ENCODE assay signal across 8 cellular contexts in genomic region chr16:2775765-2776499, GRCh38.
DNase-seq lines count a peak whose midpoint lies in the region; ATAC-seq lines count a peak whose summit lies in the region.

No MANE protein-coding gene starts in this region.

- H3K4me3 Mint-ChIP-seq in activated naive CD8-positive, alpha-beta T cell, result peak overlapping the region; percentile 96
- H3K4me3 Mint-ChIP-seq in stimulated activated memory B cell treated with anti-CD40 and anti-IgM and Interleukin-4, amounts not matched to agents 10 μg/mL and 1 μg/mL and 100 μg/mL, for 72 hours, result peak overlapping the region; percentile 91

- H3K9me3 ChIP-seq in HUES48 (ENCODE audit: control insufficient read depth, insufficient read depth, low read length), result no peaks in the 10 kb centered on the region
- H3K9me3 ChIP-seq in iPS-15b (ENCODE audit: control insufficient read depth, insufficient read depth, low read length), result no peaks in the 10 kb centered on the region

- H3K9me3 Mint-ChIP-seq in activated naive CD8-positive, alpha-beta T cell (ENCODE audit: low read depth), result no peaks in the 10 kb centered on the region
- H3K9me3 Mint-ChIP-seq in stimulated activated memory B cell treated with anti-CD40 and anti-IgM and Interleukin-4, amounts not matched to agents 10 μg/mL and 1 μg/mL and 100 μg/mL, for 72 hours, result no peaks in the 10 kb centered on the region

- H3K27me3 Mint-ChIP-seq in activated naive CD8-positive, alpha-beta T cell, result no peaks in the 10 kb centered on the region
- no peaks in the 10 kb centered on the region for H3K27me3 Mint-ChIP-seq in stimulated activated memory B cell treated with anti-CD40 and anti-IgM and Interleukin-4, amounts not matched to agents 10 μg/mL and 1 μg/mL and 100 μg/mL, for 72 hours

- peaks cover 42% of the 10 kb centered on the region for H3K36me3 ChIP-seq in HUES48 (ENCODE audit: control insufficient read depth, insufficient read depth, low read length)
- peaks cover 35% of the 10 kb centered on the region for H3K36me3 ChIP-seq in iPS-15b (ENCODE audit: control insufficient read depth, insufficient read depth, low read length)

- H3K27ac ChIP-seq in HUES48 (ENCODE audit: low read depth, low read length), result peak overlapping the region; percentile 79

- ATAC-seq in stimulated activated memory B cell treated with anti-CD40 and anti-IgM and Interleukin-4, amounts not matched to agents 10 μg/mL and 1 μg/mL and 100 μg/mL, for 72 hours, result no peak
- ATAC-seq in GM21723 (IDR thresholded peaks at IDR 0.05; ENCODE audit: unreplicated experiment) (no peak), HG03442 (IDR thresholded peaks at IDR 0.05; ENCODE audit: unreplicated experiment) (no peak)

- H3K4me3 ChIP-seq in HUES48 (ENCODE audit: low read depth, low read length) (peak overlapping the region; percentile 83), iPS-15b (ENCODE audit: low read depth, low read length) (peak overlapping the region; percentile 93)

- H3K4me1 ChIP-seq in HUES48 (ENCODE audit: control insufficient read depth, insufficient read depth, low read length) (peaks cover 7% of the 10 kb centered on the region), iPS-15b (ENCODE audit: control insufficient read depth, insufficient read depth, low read length) (peaks cover 7% of the 10 kb centered on the region)

- H3K9ac ChIP-seq in HUES48 (ENCODE audit: low read depth, low read length), result peak overlapping the region; percentile 88
- H3K9ac ChIP-seq in iPS-15b (ENCODE audit: low read depth, low read length), result peak overlapping the region; percentile 90

- DNase-seq in cortex of kidney (lab: John Stamatoyannopoulos, UW), result no peak
- no peak for DNase-seq in GM03348 (ENCODE audit: low spot score)

- peaks cover 44% of the 10 kb centered on the region for H3K4me1 Mint-ChIP-seq in activated naive CD8-positive, alpha-beta T cell (ENCODE audit: low read depth)
- peaks cover 43% of the 10 kb centered on the region for H3K4me1 Mint-ChIP-seq in stimulated activated memory B cell treated with anti-CD40 and anti-IgM and Interleukin-4, amounts not matched to agents 10 μg/mL and 1 μg/mL and 100 μg/mL, for 72 hours

- H3K36me3 Mint-ChIP-seq in activated naive CD8-positive, alpha-beta T cell, result no peaks in the 10 kb centered on the region
- H3K36me3 Mint-ChIP-seq in stimulated activated memory B cell treated with anti-CD40 and anti-IgM and Interleukin-4, amounts not matched to agents 10 μg/mL and 1 μg/mL and 100 μg/mL, for 72 hours, result peaks cover 17% of the 10 kb centered on the region

- H3K27me3 ChIP-seq in HUES48 (ENCODE audit: control insufficient read depth, insufficient read depth, low read length), result no peaks in the 10 kb centered on the region
- H3K27me3 ChIP-seq in iPS-15b (ENCODE audit: control insufficient read depth, insufficient read depth, low read length), result no peaks in the 10 kb centered on the region

- H3K27ac Mint-ChIP-seq in activated naive CD8-positive, alpha-beta T cell, result peak overlapping the region; percentile 94
- H3K27ac Mint-ChIP-seq in stimulated activated memory B cell treated with anti-CD40 and anti-IgM and Interleukin-4, amounts not matched to agents 10 μg/mL and 1 μg/mL and 100 μg/mL, for 72 hours, result peak overlapping the region; percentile 99
